ENCODE assay signal across 12 cellular contexts in genomic region chrX:19855700-19856381, GRCh38. TPM values are rescaled to one million over a fixed set of nuclear protein-coding genes. Genes with fewer than 3 reads are reported as not detected.
DNase-seq lines count a peak whose midpoint lies in the region; ATAC-seq and TF ChIP-seq lines count a peak whose summit lies in the region.
"Had no signal": no experiment of that assay in that cellular context is flagged by ENCODE, and none has a peak within 500 bp of the region (broad histone marks: within the 10 kb centered on the region; RNA-seq: fewer than 3 reads in every experiment).

No MANE protein-coding gene starts in this region.

- no peak overlapping the region for H3K4me3 ChIP-seq in KMS-11 (IDR thresholded peaks at IDR 0.05; ENCODE audit: insufficient read depth, low read depth, low read length)
- H3K4me3 ChIP-seq in fibroblast of villous mesenchyme (ENCODE audit: low read depth, low read length): no peak overlapping the region

- peaks cover 28% of the 10 kb centered on the region; the same call in 1 of the 2 replicates for H3K79me2 ChIP-seq in KMS-11 (ENCODE audit: insufficient read depth, low read depth)

- no peaks in the 10 kb centered on the region for H4K20me1 ChIP-seq in KMS-11 (ENCODE audit: insufficient read depth)

- DNase-seq in Caki2 (ENCODE audit: low read depth) (peak; percentile 6), fibroblast of villous mesenchyme (ENCODE audit: low read depth) (peak; percentile 4), pons (ENCODE audit: low spot score) (no peak), NCI-H2196 treated with DMSO at 0.1 percent for 48 hours (lab: John Stamatoyannopoulos, UW; ENCODE audit: unreplicated experiment) (no peak)
- DNase-seq in activated effector memory CD4-positive, alpha-beta T cell treated with Interleukin-2 at 50 U/mL for 16 hours: no peak
- DNase-seq: central memory CD4-positive, alpha-beta T cell; DMS79 treated with DMSO at 0.1 percent for 48 hours; NCI-H187 treated with DMSO at 0.1 percent for 48 hours had no signal

- TF ChIP-seq CTCF in KMS-11 (conservative IDR thresholded peaks at IDR 0.05; ENCODE audit: low read depth, low read length) (no peak), fibroblast of villous mesenchyme (IDR thresholded peaks at IDR 0.05; ENCODE audit: insufficient read depth, low read depth, low read length) (no peak)

- H3K36me3 ChIP-seq in KMS-11 (ENCODE audit: insufficient read depth): no peaks in the 10 kb centered on the region

- ATAC-seq in GM21423 (IDR thresholded peaks at IDR 0.05; ENCODE audit: unreplicated experiment): peak; percentile 34
- ATAC-seq in GM18870 (IDR thresholded peaks at IDR 0.05; ENCODE audit: unreplicated experiment): no peak
- ATAC-seq: sciatic nerve had no signal

- H3K27me3 ChIP-seq in KMS-11 (ENCODE audit: insufficient read depth, low read depth): no peaks in the 10 kb centered on the region

- no peak overlapping the region for H2AFZ ChIP-seq in KMS-11 (ENCODE audit: low read depth)

- H3K4me1 ChIP-seq in KMS-11 (ENCODE audit: low read depth, poor library complexity, severe bottlenecking): peaks cover 64% of the 10 kb centered on the region

- H3K4me2 ChIP-seq in KMS-11: peak overlapping the region; percentile 76

- H3K9ac ChIP-seq in KMS-11: no peak overlapping the region; the same call in 1 of the 2 replicates

- H3K27ac ChIP-seq in KMS-11: peak overlapping the region; percentile 70

- in situ Hi-C loops in Caki2 (cut with HindIII; ENCODE audit: low pct_unique_long_range_greater_than_20kb, low sequenced_read_pairs): no loop called here

RNA-seq across cellular contexts. Expression of gene SH3KBP1, which starts 31.6 kb away (rescaled TPM):
- total RNA-seq in Caki2 (2014; rRNA removed; shearing (Covaris generic); ENCODE audit: low replicate concordance): 10.2 and 78.9 TPM in 2 replicates
- 18.6 and 21.3 TPM in 2 replicates for total RNA-seq in fibroblast of villous mesenchyme

Comparison
In these comparisons a context has a peak if more than half of its experiments do, and no peak if none do; other contexts are left out.
1. DNase-seq: peak in Caki2 (single experiment) and fibroblast of villous mesenchyme (single experiment); none in activated effector memory CD4-positive, alpha-beta T cell treated with Interleukin-2 at 50 U/mL for 16 hours (single experiment), pons (single experiment) and NCI-H2196 treated with DMSO at 0.1 percent for 48 hours (single experiment).